In the genomic region with DNA sequence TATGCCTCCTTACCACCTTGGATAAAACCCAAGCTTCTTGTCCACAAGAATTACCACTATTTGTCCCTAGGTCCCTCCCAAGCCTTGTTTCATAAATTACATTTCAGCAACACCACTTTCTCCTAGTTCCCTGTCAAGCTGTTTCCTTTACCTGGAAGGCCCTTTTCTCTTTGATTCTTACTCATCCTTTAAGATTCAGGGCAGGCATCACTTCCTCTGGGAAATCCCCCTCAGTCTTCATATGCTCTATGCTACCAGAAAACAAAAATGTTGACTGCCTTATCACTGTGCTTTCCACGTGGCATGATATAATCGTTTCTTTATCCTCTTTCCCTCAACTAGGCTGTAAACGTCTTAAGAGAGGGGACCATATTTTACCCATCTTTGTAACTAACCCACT, we compare ENCODE assay signal across 16 cellular contexts.
DNase-seq lines count a peak whose midpoint lies in the region; ATAC-seq and TF ChIP-seq lines count a peak whose summit lies in the region.
"Had no signal": no experiment of that assay in that cellular context is flagged by ENCODE, and none has a peak within 500 bp of the region (broad histone marks: within the 10 kb centered on the region; RNA-seq: fewer than 3 reads in every experiment).

No MANE protein-coding gene starts in this region.

- no peaks in the 10 kb centered on the region for H3K27me3 Mint-ChIP-seq in T-helper 2 cell treated with Interferon-gamma antibody and Interleukin-4, amounts not matched to agents 5 μg/mL and 100 μg/mL, for 36 hours (ENCODE audit: low read depth)
- H3K27me3 Mint-ChIP-seq in stimulated activated naive CD8-positive, alpha-beta T cell treated with anti-CD3 and anti-CD28 coated beads, Interleukin-15, amount 100 ng/mL, for 72 hours: no peaks in the 10 kb centered on the region
- H3K27me3 Mint-ChIP-seq in endodermal cell (ENCODE audit: insufficient read depth) (no peaks in the 10 kb centered on the region), CD14-positive monocyte (ENCODE audit: low read depth in 3 of 3) (no peaks in the 10 kb centered on the region)

- H3K27me3 ChIP-seq in endodermal cell (ENCODE audit: control insufficient read depth, insufficient read depth, low read length, poor library complexity, severe bottlenecking) (no peaks in the 10 kb centered on the region), stomach (no peaks in the 10 kb centered on the region)
- H3K27me3 ChIP-seq: colonic mucosa, pancreas, spleen had no signal

- H3K9me3 Mint-ChIP-seq in T-helper 2 cell treated with Interferon-gamma antibody and Interleukin-4, amounts not matched to agents 5 μg/mL and 100 μg/mL, for 36 hours: no peaks in the 10 kb centered on the region
- H3K9me3 Mint-ChIP-seq in stimulated activated naive CD8-positive, alpha-beta T cell treated with anti-CD3 and anti-CD28 coated beads, Interleukin-15, amount 100 ng/mL, for 72 hours: no peaks in the 10 kb centered on the region
- H3K9me3 Mint-ChIP-seq in endodermal cell: no peaks in the 10 kb centered on the region
- H3K9me3 Mint-ChIP-seq in CD14-positive monocyte: no peaks in the 10 kb centered on the region

- 86 to 90% methylated on average over 3 of the region's 3 CpGs for WGBS in endodermal cell (ENCODE audit: insufficient coverage in 1 of 2, insufficient read length in 1 of 2), 2 experiments
- WGBS in stomach, 5 donors: 58 to 84% (median 67%) methylated on average over 3 of the region's 3 CpGs

- no peak overlapping the region for H3K27ac ChIP-seq in endodermal cell (ENCODE audit: low read depth, low read length)
- no peak overlapping the region for H3K27ac ChIP-seq in stomach
- H3K27ac ChIP-seq: colonic mucosa, pancreas, spleen had no signal

- TF ChIP-seq POLR2A in stomach (IDR thresholded peaks at IDR 0.05): no peak

- intact Hi-C loops in stomach (cut with DNase I; ENCODE audit: low total_unique reads): no loop called here
- intact Hi-C loops in CD14-positive monocyte (cut with micrococcal nuclease): no loop called here

- H3K4me1 ChIP-seq in endodermal cell (ENCODE audit: control insufficient read depth, insufficient read depth, low read length): no peaks in the 10 kb centered on the region
- H3K4me1 ChIP-seq in stomach: no peaks in the 10 kb centered on the region
- H3K4me1 ChIP-seq: colonic mucosa, pancreas had no signal

- H3K36me3 ChIP-seq in endodermal cell (ENCODE audit: control insufficient read depth, insufficient read depth, low read length): no peaks in the 10 kb centered on the region
- H3K36me3 ChIP-seq in stomach: peaks cover 10 to 85% (median 80%) of the 10 kb centered on the region in 4 donors
- H3K36me3 ChIP-seq: colonic mucosa had no signal

- H3K4me3 ChIP-seq in endodermal cell (ENCODE audit: low read length) (no peak overlapping the region), stomach (no peak overlapping the region)
- H3K4me3 ChIP-seq: colonic mucosa, pancreas, spleen had no signal

- no peak for TF ChIP-seq EP300 in stomach (IDR thresholded peaks at IDR 0.05)

- no peak overlapping the region for H3K4me3 Mint-ChIP-seq in T-helper 2 cell treated with Interferon-gamma antibody and Interleukin-4, amounts not matched to agents 5 μg/mL and 100 μg/mL, for 36 hours
- H3K4me3 Mint-ChIP-seq in stimulated activated naive CD8-positive, alpha-beta T cell treated with anti-CD3 and anti-CD28 coated beads, Interleukin-15, amount 100 ng/mL, for 72 hours: no peak overlapping the region
- H3K4me3 Mint-ChIP-seq in endodermal cell (no peak overlapping the region), CD14-positive monocyte (no peak overlapping the region)

- ATAC-seq in HG02678 (IDR thresholded peaks at IDR 0.05; ENCODE audit: unreplicated experiment): peak; percentile 55
- ATAC-seq in stimulated activated naive CD8-positive, alpha-beta T cell treated with anti-CD3 and anti-CD28 coated beads, Interleukin-15, amount 100 ng/mL, for 72 hours: peak; percentile 93
- ATAC-seq: HepG2, pancreas had no signal

- peaks cover 8% of the 10 kb centered on the region for H3K4me1 Mint-ChIP-seq in T-helper 2 cell treated with Interferon-gamma antibody and Interleukin-4, amounts not matched to agents 5 μg/mL and 100 μg/mL, for 36 hours (ENCODE audit: low read depth)
- peaks cover 17% of the 10 kb centered on the region for H3K4me1 Mint-ChIP-seq in stimulated activated naive CD8-positive, alpha-beta T cell treated with anti-CD3 and anti-CD28 coated beads, Interleukin-15, amount 100 ng/mL, for 72 hours
- H3K4me1 Mint-ChIP-seq in endodermal cell (no peaks in the 10 kb centered on the region), CD14-positive monocyte (peaks cover 1% of the 10 kb centered on the region)

- TF ChIP-seq CTCF in endodermal cell (conservative IDR thresholded peaks at IDR 0.05): no peak
- TF ChIP-seq CTCF in stomach (IDR thresholded peaks at IDR 0.05): no peak
- TF ChIP-seq CTCF in CD14-positive monocyte (IDR thresholded peaks at IDR 0.05): no peak

- no peak overlapping the region for H3K27ac Mint-ChIP-seq in T-helper 2 cell treated with Interferon-gamma antibody and Interleukin-4, amounts not matched to agents 5 μg/mL and 100 μg/mL, for 36 hours
- H3K27ac Mint-ChIP-seq in stimulated activated naive CD8-positive, alpha-beta T cell treated with anti-CD3 and anti-CD28 coated beads, Interleukin-15, amount 100 ng/mL, for 72 hours: no peak overlapping the region
- H3K27ac Mint-ChIP-seq in endodermal cell (no peak overlapping the region), CD14-positive monocyte (no peak overlapping the region)

- H3K9me3 ChIP-seq in endodermal cell (ENCODE audit: control insufficient read depth, low read length) (no peaks in the 10 kb centered on the region), stomach (no peaks in the 10 kb centered on the region)
- H3K9me3 ChIP-seq: colonic mucosa, pancreas, spleen had no signal

- no peak overlapping the region for H3K9ac ChIP-seq in endodermal cell (ENCODE audit: extremely low read depth, low read length, poor library complexity, severe bottlenecking)

- peak; percentile 14 for DNase-seq in stimulated activated CD4-positive, alpha-beta T cell treated with anti-CD3 and anti-CD28 coated beads, Interleukin-15, amount 100 ng/mL, for 24 hours
- no peak for DNase-seq in stimulated activated CD4-positive, alpha-beta T cell treated with anti-CD3 and anti-CD28 coated beads, Interleukin-12 subunit alpha, Interleukin-12 subunit beta, amount 100 ng/mL, for 4 hours
- DNase-seq in T-helper 2 cell treated with Interferon-gamma antibody and Interleukin-4, amounts not matched to agents 5 μg/mL and 100 μg/mL, for 36 hours (ENCODE audit: low spot score): peak; percentile 50
- peak in 1 of 2 donors; percentile 14 for DNase-seq in stimulated activated naive CD8-positive, alpha-beta T cell treated with anti-CD3 and anti-CD28 coated beads, Interleukin-15, amount 100 ng/mL, for 72 hours
- DNase-seq in endodermal cell: no peak
- DNase-seq in stomach: no peak
- DNase-seq in CD14-positive monocyte (ENCODE audit: low spot score): no peak
- DNase-seq: amniotic stem cell, colonic mucosa, mesenchymal stem cell, NCI-H510A treated with DMSO at 0.1 percent for 48 hours, pancreas, spleen, T-helper 9 cell had no signal

- peaks cover 4% of the 10 kb centered on the region for H3K36me3 Mint-ChIP-seq in T-helper 2 cell treated with Interferon-gamma antibody and Interleukin-4, amounts not matched to agents 5 μg/mL and 100 μg/mL, for 36 hours (ENCODE audit: low read depth)
- H3K36me3 Mint-ChIP-seq in endodermal cell (ENCODE audit: low read depth): no peaks in the 10 kb centered on the region
- H3K36me3 Mint-ChIP-seq in CD14-positive monocyte: peaks cover 49 to 53% of the 10 kb centered on the region in 2 donors

Comparison
In these comparisons a context has a peak if more than half of its experiments do, and no peak if none do; other contexts are left out.
1. DNase-seq: peak in stimulated activated CD4-positive, alpha-beta T cell treated with anti-CD3 and anti-CD28 coated beads, Interleukin-15, amount 100 ng/mL, for 24 hours (single experiment) and T-helper 2 cell treated with Interferon-gamma antibody and Interleukin-4, amounts not matched to agents 5 μg/mL and 100 μg/mL, for 36 hours (single experiment); none in stimulated activated CD4-positive, alpha-beta T cell treated with anti-CD3 and anti-CD28 coated beads, Interleukin-12 subunit alpha, Interleukin-12 subunit beta, amount 100 ng/mL, for 4 hours (single experiment), endodermal cell (single experiment), stomach (single experiment) and CD14-positive monocyte (single experiment).